In genomic region chr22:35400335-35400680, GRCh38 we compare ENCODE assay signal across 8 cellular contexts.
DNase-seq lines count a peak whose midpoint lies in the region; ATAC-seq lines count a peak whose summit lies in the region.

No MANE protein-coding gene starts in this region.

- DNase-seq in NCI-H1417 (lab: John Stamatoyannopoulos, UW) = peak in 2 of 3 experiments; percentile 55 to 69
- no peak for DNase-seq in NCI-H1417 treated with DMSO at 0.1 percent for 48 hours (lab: John Stamatoyannopoulos, UW)
- peak; percentile 56 for DNase-seq in activated naive CD4-positive, alpha-beta T cell treated with anti-CD3 and anti-CD28 coated beads, Interleukin-2, amount 10 ng/mL, durations not matched to agents 7 days and 5 days
- peak; percentile 28 to 44 for DNase-seq in stimulated activated CD4-positive, alpha-beta T cell treated with anti-CD3 and anti-CD28 coated beads, Interleukin-2, amount 100 ng/mL, for 24 hours
- DNase-seq in NCI-H2196 (lab: John Stamatoyannopoulos, UW; ENCODE audit: unreplicated experiment) = no peak

- H3K4me3 ChIP-seq in iPS-11a (ENCODE audit: low read depth, low read length) = peak overlapping the region; percentile 91

- H3K36me3 Mint-ChIP-seq in activated naive CD4-positive, alpha-beta T cell treated with anti-CD3 and anti-CD28 coated beads, Interleukin-2, amount 10 ng/mL, durations not matched to agents 7 days and 5 days = peaks cover 30% of the 10 kb centered on the region

- peak overlapping the region; percentile 99 for H3K4me3 Mint-ChIP-seq in activated naive CD4-positive, alpha-beta T cell treated with anti-CD3 and anti-CD28 coated beads, Interleukin-2, amount 10 ng/mL, durations not matched to agents 7 days and 5 days

- ATAC-seq in HG03442 (IDR thresholded peaks at IDR 0.05; ENCODE audit: unreplicated experiment) (peak; percentile 14), GM19463 (IDR thresholded peaks at IDR 0.05; ENCODE audit: unreplicated experiment) (no peak)

- H3K27me3 Mint-ChIP-seq in activated naive CD4-positive, alpha-beta T cell treated with anti-CD3 and anti-CD28 coated beads, Interleukin-2, amount 10 ng/mL, durations not matched to agents 7 days and 5 days = no peaks in the 10 kb centered on the region

- peak overlapping the region; percentile 97 for H3K27ac Mint-ChIP-seq in activated naive CD4-positive, alpha-beta T cell treated with anti-CD3 and anti-CD28 coated beads, Interleukin-2, amount 10 ng/mL, durations not matched to agents 7 days and 5 days

- peaks cover 56% of the 10 kb centered on the region for H3K4me1 Mint-ChIP-seq in activated naive CD4-positive, alpha-beta T cell treated with anti-CD3 and anti-CD28 coated beads, Interleukin-2, amount 10 ng/mL, durations not matched to agents 7 days and 5 days

- no peaks in the 10 kb centered on the region for H3K9me3 Mint-ChIP-seq in activated naive CD4-positive, alpha-beta T cell treated with anti-CD3 and anti-CD28 coated beads, Interleukin-2, amount 10 ng/mL, durations not matched to agents 7 days and 5 days

- CTCF ChIA-PET in activated naive CD4-positive, alpha-beta T cell treated with anti-CD3 and anti-CD28 coated beads, Interleukin-2, amount 10 ng/mL, durations not matched to agents 7 days and 5 days (lab: Charles Lee) = no interaction called here

Comparison
In these comparisons a context has a peak if more than half of its experiments do, and no peak if none do; other contexts are left out.
1. DNase-seq: peak in NCI-H1417 (2 of 3), activated naive CD4-positive, alpha-beta T cell treated with anti-CD3 and anti-CD28 coated beads, Interleukin-2, amount 10 ng/mL, durations not matched to agents 7 days and 5 days (single experiment) and stimulated activated CD4-positive, alpha-beta T cell treated with anti-CD3 and anti-CD28 coated beads, Interleukin-2, amount 100 ng/mL, for 24 hours (2 of 2); none in NCI-H1417 treated with DMSO at 0.1 percent for 48 hours (single experiment) and NCI-H2196 (single experiment).